In the genomic region with DNA sequence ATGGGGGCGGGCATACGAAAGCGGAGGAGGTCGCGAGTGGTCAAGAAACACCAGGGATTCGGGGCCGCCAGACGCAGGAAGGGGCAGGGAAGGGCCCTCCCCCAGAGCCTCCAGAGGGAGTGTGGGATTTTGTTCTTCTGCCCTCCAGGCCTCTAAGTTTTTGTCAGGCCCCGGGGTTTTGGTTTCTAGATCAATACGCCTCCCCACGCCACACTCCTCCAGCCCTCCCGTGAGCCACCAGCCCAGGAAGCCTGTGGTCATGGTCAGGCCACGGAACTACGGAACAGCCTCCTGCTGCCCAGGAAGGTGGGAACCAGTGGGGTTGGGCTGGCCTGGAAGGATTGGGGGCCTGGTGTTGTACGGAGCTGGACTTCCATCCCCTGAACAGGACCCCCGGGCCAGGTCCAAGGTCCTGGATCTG, we compare ENCODE assay signal across 19 cellular contexts. TPM values are rescaled to one million over a fixed set of nuclear protein-coding genes. Genes with fewer than 3 reads are reported as not detected.
DNase-seq lines count a peak whose midpoint lies in the region; ATAC-seq and TF ChIP-seq lines count a peak whose summit lies in the region.
"Had no signal": no experiment of that assay in that cellular context is flagged by ENCODE, and none has a peak within 500 bp of the region (broad histone marks: within the 10 kb centered on the region; RNA-seq: fewer than 3 reads in every experiment).

No MANE protein-coding gene starts in this region.

- peaks cover 1 to 8% of the 10 kb centered on the region in 2 donors for H3K4me1 ChIP-seq in naive thymus-derived CD4-positive, alpha-beta T cell (ENCODE audit: control insufficient read depth in 2 of 2, insufficient read depth in 2 of 2, low read length in 2 of 2)

- no peaks in the 10 kb centered on the region for H3K9me3 Mint-ChIP-seq in activated naive CD8-positive, alpha-beta T cell (ENCODE audit: low read depth)
- no peaks in the 10 kb centered on the region for H3K9me3 Mint-ChIP-seq in activated naive CD8-positive, alpha-beta T cell treated with anti-CD3 and anti-CD28 coated beads, Interleukin-2, amount 50 U/mL, for 24 hours
- H3K9me3 Mint-ChIP-seq in activated CD8-positive, alpha-beta T cell treated with anti-CD3 and anti-CD28 coated beads for 36 hours: no peaks in the 10 kb centered on the region
- peaks cover 0 to 2% (median 0%) of the 10 kb centered on the region in 11 donors for H3K9me3 Mint-ChIP-seq in naive thymus-derived CD4-positive, alpha-beta T cell
- H3K9me3 Mint-ChIP-seq in type B pancreatic cell: no peaks in the 10 kb centered on the region
- no peaks in the 10 kb centered on the region for H3K9me3 Mint-ChIP-seq in CD4-positive, alpha-beta T cell
- H3K9me3 Mint-ChIP-seq: activated B cell treated with CpG ODN at 0.5 μM for 24 hours; activated naive CD4-positive, alpha-beta T cell treated with anti-CD3 and anti-CD28 coated beads, Interleukin-2, amount 50 U/mL, for 72 hours had no signal

- H3K9me3 ChIP-seq in naive thymus-derived CD4-positive, alpha-beta T cell (ENCODE audit: control insufficient read depth in 2 of 3, low read length in 3 of 3): no peaks in the 10 kb centered on the region
- H3K9me3 ChIP-seq in CD4-positive, alpha-beta T cell (ENCODE audit: control insufficient read depth, low read length): no peaks in the 10 kb centered on the region

- H3K4me1 Mint-ChIP-seq in activated naive CD8-positive, alpha-beta T cell (ENCODE audit: low read depth): peaks cover 14% of the 10 kb centered on the region
- H3K4me1 Mint-ChIP-seq in activated naive CD8-positive, alpha-beta T cell treated with anti-CD3 and anti-CD28 coated beads, Interleukin-2, amount 50 U/mL, for 24 hours: peaks cover 10% of the 10 kb centered on the region
- peaks cover 10% of the 10 kb centered on the region for H3K4me1 Mint-ChIP-seq in activated CD8-positive, alpha-beta T cell treated with anti-CD3 and anti-CD28 coated beads for 36 hours (ENCODE audit: low read depth)
- peaks cover 10 to 26% (median 18%) of the 10 kb centered on the region in 7 donors for H3K4me1 Mint-ChIP-seq in naive thymus-derived CD4-positive, alpha-beta T cell
- H3K4me1 Mint-ChIP-seq in type B pancreatic cell (ENCODE audit: unreplicated experiment): peaks cover 5% of the 10 kb centered on the region
- peaks cover 21% of the 10 kb centered on the region for H3K4me1 Mint-ChIP-seq in CD4-positive, alpha-beta T cell (ENCODE audit: low read depth)

- intact Hi-C loops in activated CD8-positive, alpha-beta T cell treated with anti-CD3 and anti-CD28 coated beads for 36 hours (cut with micrococcal nuclease): no loop called here
- intact Hi-C loops in naive thymus-derived CD4-positive, alpha-beta T cell (cut with micrococcal nuclease): no loop called here
- intact Hi-C loops in CD4-positive, alpha-beta T cell (cut with DNase I, micrococcal nuclease): loop anchor here in 1 of 2 experiments (10.0 kb wide), 1 partner anchor 797 kb away; no protein-coding TSS in a partner anchor

- peak overlapping the region; percentile 65 for H3K4me3 Mint-ChIP-seq in activated naive CD8-positive, alpha-beta T cell
- H3K4me3 Mint-ChIP-seq in activated naive CD8-positive, alpha-beta T cell treated with anti-CD3 and anti-CD28 coated beads, Interleukin-2, amount 50 U/mL, for 24 hours: no peak overlapping the region
- H3K4me3 Mint-ChIP-seq in activated CD8-positive, alpha-beta T cell treated with anti-CD3 and anti-CD28 coated beads for 36 hours: peak overlapping the region; percentile 11
- H3K4me3 Mint-ChIP-seq in naive thymus-derived CD4-positive, alpha-beta T cell: peak overlapping the region in 9 of 10 donors; percentile 42 to 81 (median 62)
- no peak overlapping the region for H3K4me3 Mint-ChIP-seq in type B pancreatic cell
- no peak overlapping the region for H3K4me3 Mint-ChIP-seq in CD4-positive, alpha-beta T cell
- H3K4me3 Mint-ChIP-seq: activated B cell treated with CpG ODN at 0.5 μM for 24 hours had no signal

- no peak for DNase-seq in activated naive CD8-positive, alpha-beta T cell treated with anti-CD3 and anti-CD28 coated beads, Interleukin-2, amount 50 U/mL, for 24 hours
- DNase-seq in activated CD8-positive, alpha-beta T cell treated with anti-CD3 and anti-CD28 coated beads for 36 hours: no peak
- DNase-seq in naive thymus-derived CD4-positive, alpha-beta T cell: no peak
- no peak for DNase-seq in type B pancreatic cell (ENCODE audit: extremely low spot score, unreplicated experiment)
- no peak for DNase-seq in CD4-positive, alpha-beta T cell
- no peak for DNase-seq in activated CD8-positive, alpha-beta memory T cell treated with anti-CD3 and anti-CD28 coated beads for 24 hours
- no peak for DNase-seq in anterior cingulate cortex (lab: John Stamatoyannopoulos, UW)
- DNase-seq: activated B cell treated with CpG ODN at 0.5 μM for 24 hours; effector CD4-positive, alpha-beta T cell; NCI-H2029; NCI-H69; PC-9; stimulated activated CD4-positive, alpha-beta T cell treated with anti-CD3 and anti-CD28 coated beads, Interleukin-4, amount 100 ng/mL, for 24 hours had no signal

- peaks cover 10% of the 10 kb centered on the region for H3K27me3 Mint-ChIP-seq in activated naive CD8-positive, alpha-beta T cell
- H3K27me3 Mint-ChIP-seq in activated naive CD8-positive, alpha-beta T cell treated with anti-CD3 and anti-CD28 coated beads, Interleukin-2, amount 50 U/mL, for 24 hours: peaks cover 40% of the 10 kb centered on the region
- H3K27me3 Mint-ChIP-seq in activated CD8-positive, alpha-beta T cell treated with anti-CD3 and anti-CD28 coated beads for 36 hours: peaks cover 25% of the 10 kb centered on the region
- peaks cover 23 to 38% (median 26%) of the 10 kb centered on the region in 5 donors for H3K27me3 Mint-ChIP-seq in naive thymus-derived CD4-positive, alpha-beta T cell
- peaks cover 21% of the 10 kb centered on the region for H3K27me3 Mint-ChIP-seq in type B pancreatic cell
- H3K27me3 Mint-ChIP-seq in CD4-positive, alpha-beta T cell: peaks cover 40% of the 10 kb centered on the region

- no peak overlapping the region for H3K27ac Mint-ChIP-seq in activated naive CD8-positive, alpha-beta T cell
- no peak overlapping the region for H3K27ac Mint-ChIP-seq in activated naive CD8-positive, alpha-beta T cell treated with anti-CD3 and anti-CD28 coated beads, Interleukin-2, amount 50 U/mL, for 24 hours
- no peak overlapping the region for H3K27ac Mint-ChIP-seq in activated CD8-positive, alpha-beta T cell treated with anti-CD3 and anti-CD28 coated beads for 36 hours
- no peak overlapping the region for H3K27ac Mint-ChIP-seq in naive thymus-derived CD4-positive, alpha-beta T cell
- peak overlapping the region; percentile 15 for H3K27ac Mint-ChIP-seq in type B pancreatic cell
- no peak overlapping the region for H3K27ac Mint-ChIP-seq in CD4-positive, alpha-beta T cell
- H3K27ac Mint-ChIP-seq: activated B cell treated with CpG ODN at 0.5 μM for 24 hours; activated naive CD4-positive, alpha-beta T cell treated with anti-CD3 and anti-CD28 coated beads, Interleukin-2, amount 50 U/mL, for 72 hours had no signal

- ATAC-seq in activated naive CD8-positive, alpha-beta T cell treated with anti-CD3 and anti-CD28 coated beads, Interleukin-2, amount 50 U/mL, for 24 hours: no peak
- no peak for ATAC-seq in activated CD8-positive, alpha-beta T cell treated with anti-CD3 and anti-CD28 coated beads for 36 hours
- no peak for ATAC-seq in naive thymus-derived CD4-positive, alpha-beta T cell
- no peak for ATAC-seq in CD4-positive, alpha-beta T cell (ENCODE audit: poor library complexity)

- no peaks in the 10 kb centered on the region for H3K36me3 ChIP-seq in naive thymus-derived CD4-positive, alpha-beta T cell (ENCODE audit: control insufficient read depth in 2 of 3, insufficient read depth in 3 of 3, low read length in 3 of 3)
- H3K36me3 ChIP-seq: cardiac muscle cell had no signal

- CTCF ChIA-PET in activated CD8-positive, alpha-beta T cell treated with anti-CD3 and anti-CD28 coated beads for 36 hours (lab: Charles Lee): no interaction called here
- CTCF ChIA-PET in naive thymus-derived CD4-positive, alpha-beta T cell (lab: Charles Lee): no interaction called here
- CTCF ChIA-PET in CD4-positive, alpha-beta T cell (lab: Charles Lee): interaction anchor here (0.6 kb wide), 1 partner anchor 13 kb away, joined by 3 read pairs; no protein-coding TSS in a partner anchor

- peaks cover 0 to 6% of the 10 kb centered on the region in 2 donors for H3K27me3 ChIP-seq in naive thymus-derived CD4-positive, alpha-beta T cell (ENCODE audit: control insufficient read depth in 2 of 2, insufficient read depth in 2 of 2, low read length in 2 of 2)
- H3K27me3 ChIP-seq in CD4-positive, alpha-beta T cell (ENCODE audit: control insufficient read depth, insufficient read depth, low read length): peaks cover 47% of the 10 kb centered on the region

- H3K4me3 ChIP-seq in naive thymus-derived CD4-positive, alpha-beta T cell (ENCODE audit: low read length): no peak overlapping the region
- H3K4me3 ChIP-seq: cardiac muscle cell, PC-9, SK-N-MC had no signal

- TF ChIP-seq CTCF in activated CD8-positive, alpha-beta T cell treated with anti-CD3 and anti-CD28 coated beads for 36 hours (IDR thresholded peaks at IDR 0.05): no peak
- no peak for TF ChIP-seq CTCF in type B pancreatic cell (conservative IDR thresholded peaks at IDR 0.05)
- no peak for TF ChIP-seq CTCF in CD4-positive, alpha-beta T cell (IDR thresholded peaks at IDR 0.05)

- POLR2A ChIA-PET in activated CD8-positive, alpha-beta T cell treated with anti-CD3 and anti-CD28 coated beads for 36 hours (lab: Charles Lee): no interaction called here
- POLR2A ChIA-PET in naive thymus-derived CD4-positive, alpha-beta T cell (lab: Charles Lee): no interaction called here
- POLR2A ChIA-PET in CD4-positive, alpha-beta T cell (lab: Charles Lee): no interaction called here

- H3K36me3 Mint-ChIP-seq in activated naive CD8-positive, alpha-beta T cell: no peaks in the 10 kb centered on the region
- H3K36me3 Mint-ChIP-seq in activated naive CD8-positive, alpha-beta T cell treated with anti-CD3 and anti-CD28 coated beads, Interleukin-2, amount 50 U/mL, for 24 hours (ENCODE audit: low read depth): no peaks in the 10 kb centered on the region
- no peaks in the 10 kb centered on the region for H3K36me3 Mint-ChIP-seq in activated CD8-positive, alpha-beta T cell treated with anti-CD3 and anti-CD28 coated beads for 36 hours (ENCODE audit: low read depth)
- peaks cover 0 to 2% (median 0%) of the 10 kb centered on the region in 5 donors for H3K36me3 Mint-ChIP-seq in naive thymus-derived CD4-positive, alpha-beta T cell
- H3K36me3 Mint-ChIP-seq in type B pancreatic cell: no peaks in the 10 kb centered on the region
- no peaks in the 10 kb centered on the region for H3K36me3 Mint-ChIP-seq in CD4-positive, alpha-beta T cell (ENCODE audit: low read depth)

- H3K27ac ChIP-seq in naive thymus-derived CD4-positive, alpha-beta T cell (ENCODE audit: low read depth, low read length): no peak overlapping the region
- H3K27ac ChIP-seq in CD4-positive, alpha-beta T cell (ENCODE audit: low read depth, low read length): no peak overlapping the region
- H3K27ac ChIP-seq: cardiac muscle cell, PC-9, SK-N-MC had no signal

RNA-seq across cellular contexts. Expression of a gene that starts 38.4 kb away (rescaled TPM):
- not detected for total RNA-seq in activated CD8-positive, alpha-beta T cell treated with anti-CD3 and anti-CD28 coated beads for 36 hours
- total RNA-seq in naive thymus-derived CD4-positive, alpha-beta T cell: 1 to 10 TPM in 2 of 5 experiments, under 1 TPM in 2, not detected in 1; 0.22 to 1.9 (median 1.1) TPM
- polyA plus RNA-seq in naive thymus-derived CD4-positive, alpha-beta T cell: under 1 TPM; 0.17 to 0.35 TPM
- total RNA-seq in type B pancreatic cell (ENCODE audit: low replicate concordance): 3.7 and 5.6 TPM in 2 replicates
- 1 to 10 TPM; 1.5 TPM for total RNA-seq in CD4-positive, alpha-beta T cell
- total RNA-seq: activated B cell treated with CpG ODN at 0.5 μM for 24 hours, lung microvascular endothelial cell had no signal
- polyA plus RNA-seq: AG04450 had no signal

Comparison
In these comparisons a context has a peak if more than half of its experiments do, and no peak if none do; other contexts are left out.
1. H3K4me3 Mint-ChIP-seq: peak in activated naive CD8-positive, alpha-beta T cell (single experiment), activated CD8-positive, alpha-beta T cell treated with anti-CD3 and anti-CD28 coated beads for 36 hours (single experiment) and naive thymus-derived CD4-positive, alpha-beta T cell (9 of 10); none in activated naive CD8-positive, alpha-beta T cell treated with anti-CD3 and anti-CD28 coated beads, Interleukin-2, amount 50 U/mL, for 24 hours (single experiment), type B pancreatic cell (single experiment) and CD4-positive, alpha-beta T cell (single experiment).